Comparison of ENCODE assay signal across 14 cellular contexts in the genomic region with DNA sequence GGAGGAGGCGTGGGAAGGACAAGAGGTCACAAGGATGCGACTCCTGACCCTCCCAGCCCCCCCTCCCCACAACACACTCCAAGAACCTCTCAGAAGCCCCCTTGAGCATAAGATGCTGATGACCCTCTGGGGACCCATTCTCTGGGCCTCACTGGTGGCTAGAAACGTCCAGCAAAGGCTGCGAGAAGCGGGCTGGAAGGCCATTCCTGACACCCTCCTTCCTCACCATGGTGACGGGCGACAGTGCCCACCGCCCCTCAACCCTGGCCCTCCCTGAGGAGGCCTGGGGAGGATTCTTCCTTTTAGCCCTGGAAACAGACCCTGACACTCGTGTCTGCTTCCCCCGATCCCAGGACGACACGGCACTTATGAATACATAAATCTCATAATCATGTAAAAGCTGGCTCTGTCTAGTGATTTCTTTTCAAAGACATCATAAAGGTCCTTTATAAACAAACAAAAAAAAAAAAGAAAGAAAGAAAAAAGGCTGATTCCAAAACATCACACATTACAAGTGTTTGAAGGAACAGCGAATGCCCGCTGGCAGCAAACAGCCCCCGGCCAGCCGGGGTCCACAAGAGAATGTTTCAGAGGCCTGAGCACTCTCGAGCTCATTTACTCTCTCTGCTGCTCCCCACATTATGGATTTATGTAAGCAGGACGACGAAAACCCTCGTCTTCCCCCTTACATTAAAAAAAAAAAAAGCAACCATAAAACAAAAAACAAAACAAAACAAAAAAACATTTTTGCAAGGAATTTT. TPM values are rescaled to one million over a fixed set of nuclear protein-coding genes. Genes with fewer than 3 reads are reported as not detected.
A peak's percentile ranks its signal among the peaks of the same experiment; 100 is the strongest.
DNase-seq lines count a peak whose midpoint lies in the region; ATAC-seq and TF ChIP-seq lines count a peak whose summit lies in the region.
"Had no signal": no experiment of that assay in that cellular context is flagged by ENCODE, and none has a peak within 500 bp of the region (broad histone marks: within the 10 kb centered on the region; RNA-seq: fewer than 3 reads in every experiment).

No MANE protein-coding gene starts in this region.

- H3K4me3 Mint-ChIP-seq in CD14-positive monocyte (peak overlapping the region; percentile 25 to 81), osteocyte (ENCODE audit: unreplicated experiment) (no peak overlapping the region)
- H3K4me3 Mint-ChIP-seq: activated naive CD4-positive, alpha-beta T cell treated with anti-CD3 and anti-CD28 coated beads for 36 hours had no signal

- ATAC-seq in esophagus mucosa (no peak), GM19324 (IDR thresholded peaks at IDR 0.05; ENCODE audit: low FRiP score, unreplicated experiment) (no peak), HG02588 (IDR thresholded peaks at IDR 0.05; ENCODE audit: unreplicated experiment) (no peak)
- ATAC-seq: foreskin keratinocyte had no signal

- peaks cover 40% of the 10 kb centered on the region for H3K4me1 ChIP-seq in SJCRH30
- peaks cover 3 to 5% of the 10 kb centered on the region in 2 donors for H3K4me1 ChIP-seq in esophagus (ENCODE audit: control insufficient read depth in 2 of 2, insufficient read depth in 2 of 2, low read length in 1 of 2)
- H3K4me1 ChIP-seq: BE2C, foreskin keratinocyte had no signal

- in situ Hi-C loops in KBM-7 (cut with MboI; ENCODE audit: low pct_unique_long_range_greater_than_20kb, low sequenced_read_pairs) = no loop called here

- 64 to 69% methylated on average over 20 of the region's 20 CpGs for WGBS in esophagus, 2 donors

- H3K27me3 Mint-ChIP-seq in CD14-positive monocyte (ENCODE audit: low read depth in 3 of 3) (peaks cover 0 to 5% (median 2%) of the 10 kb centered on the region in 3 donors), osteocyte (ENCODE audit: unreplicated experiment) (no peaks in the 10 kb centered on the region)

- H3K27me3 ChIP-seq in SJCRH30 (no peaks in the 10 kb centered on the region), esophagus (ENCODE audit: control insufficient read depth in 1 of 2, insufficient read depth in 2 of 2, low read length in 2 of 2) (no peaks in the 10 kb centered on the region)
- H3K27me3 ChIP-seq: BE2C had no signal

- H3K4me3 ChIP-seq in SJCRH30 (no peak overlapping the region; the same call in 1 of the 2 replicates), esophagus (ENCODE audit: low read depth in 1 of 2, low read length in 2 of 2) (no peak overlapping the region)

- H3K27ac ChIP-seq in SJCRH30 (peak overlapping the region; percentile 85), esophagus (ENCODE audit: low read depth in 2 of 2, low read length in 1 of 2) (peak overlapping the region; percentile 29 to 31)
- H3K27ac ChIP-seq: foreskin keratinocyte had no signal

- H3K36me3 Mint-ChIP-seq in CD14-positive monocyte (peaks cover 37 to 39% of the 10 kb centered on the region in 2 donors), osteocyte (ENCODE audit: unreplicated experiment) (no peaks in the 10 kb centered on the region)

- TF ChIP-seq CTCF in CD14-positive monocyte (IDR thresholded peaks at IDR 0.05) = no peak
- no peak for TF ChIP-seq CTCF in osteocyte (IDR thresholded peaks at IDR 0.05)

- H3K36me3 ChIP-seq in SJCRH30 (no peaks in the 10 kb centered on the region), esophagus (ENCODE audit: control insufficient read depth in 2 of 2, insufficient read depth in 2 of 2, low read length in 1 of 2) (no peaks in the 10 kb centered on the region)
- H3K36me3 ChIP-seq: BE2C had no signal

- DNase-seq in CD14-positive monocyte (ENCODE audit: low spot score) (peak; percentile 6), SJCRH30 (peak in 1 of 2 experiments; percentile 44), osteocyte (ENCODE audit: extremely low spot score, unreplicated experiment) (no peak), KBM-7 (no peak)
- DNase-seq: activated CD4-positive, alpha-beta T cell treated with anti-CD3 and anti-CD28 coated beads for 4 hours; activated naive CD4-positive, alpha-beta T cell treated with anti-CD3 and anti-CD28 coated beads for 36 hours; BE2C; NCI-H2029 treated with DMSO at 0.1 percent for 48 hours; stimulated activated CD4-positive, alpha-beta T cell treated with anti-CD3 and anti-CD28 coated beads, Interleukin-15, amount 100 ng/mL, for 24 hours had no signal

- H3K4me1 Mint-ChIP-seq in CD14-positive monocyte (peaks cover 80% of the 10 kb centered on the region), osteocyte (ENCODE audit: unreplicated experiment) (peaks cover 47% of the 10 kb centered on the region)

- no peaks in the 10 kb centered on the region for H3K9me3 ChIP-seq in SJCRH30 (replicated peaks)
- no peaks in the 10 kb centered on the region for H3K9me3 ChIP-seq in esophagus (ENCODE audit: control insufficient read depth in 2 of 2, insufficient read depth in 1 of 2, low read depth in 1 of 2, low read length in 1 of 2)
- H3K9me3 ChIP-seq: BE2C had no signal

- peak overlapping the region; percentile 95 to 99 (median 98) for H3K27ac Mint-ChIP-seq in CD14-positive monocyte
- peak overlapping the region; percentile 8 for H3K27ac Mint-ChIP-seq in osteocyte (ENCODE audit: unreplicated experiment)
- H3K27ac Mint-ChIP-seq: activated naive CD4-positive, alpha-beta T cell treated with anti-CD3 and anti-CD28 coated beads for 36 hours had no signal

- intact Hi-C loops in CD14-positive monocyte (cut with micrococcal nuclease) = loop anchor here (2.0 to 5.0 kb wide), 4 partner anchors 14 to 120 kb away; no protein-coding TSS in a partner anchor

- no peaks in the 10 kb centered on the region for H3K9me3 Mint-ChIP-seq in CD14-positive monocyte
- H3K9me3 Mint-ChIP-seq in osteocyte (ENCODE audit: unreplicated experiment) = no peaks in the 10 kb centered on the region
- H3K9me3 Mint-ChIP-seq: activated naive CD4-positive, alpha-beta T cell treated with anti-CD3 and anti-CD28 coated beads for 36 hours had no signal

RNA-seq across cellular contexts. Expression of a gene that starts 40.7 kb away (rescaled TPM):
- polyA plus RNA-seq in CD14-positive monocyte (10 to 100 TPM; 24.3 to 27.5 TPM), esophagus (1 to 10 TPM; 2.5 to 3.0 TPM)
- total RNA-seq in SJCRH30 (2014; rRNA removed; shearing (Covaris generic)) = 88.9 and 92.8 TPM in 2 replicates
- total RNA-seq in osteocyte (22.2 and 24.2 TPM in 2 replicates), esophagus mucosa (2.7 TPM)
